11 cellular contexts compared by ENCODE assay signal in genomic region chr14:31286456-31287293, GRCh38.
DNase-seq lines count a peak whose midpoint lies in the region; ATAC-seq and TF ChIP-seq lines count a peak whose summit lies in the region.
"Had no signal": no experiment of that assay in that cellular context is flagged by ENCODE, and none has a peak within 500 bp of the region (broad histone marks: within the 10 kb centered on the region; RNA-seq: fewer than 3 reads in every experiment).

No MANE protein-coding gene starts in this region.

- no peaks in the 10 kb centered on the region for H3K36me3 Mint-ChIP-seq in osteocyte (ENCODE audit: unreplicated experiment)

- DNase-seq in DMS 273 (lab: John Stamatoyannopoulos, UW; ENCODE audit: unreplicated experiment) (peak; percentile 34), DMS 273 treated with DMSO at 0.1 percent for 48 hours (lab: John Stamatoyannopoulos, UW) (no peak), NB4 (ENCODE audit: low read depth) (no peak), colonic mucosa (no peak), osteocyte (ENCODE audit: extremely low spot score, unreplicated experiment) (no peak), stomach (no peak), NCI-H446 treated with DMSO at 0.1 percent for 48 hours (lab: John Stamatoyannopoulos, UW) (no peak)
- DNase-seq: 8988T, IMR-90 had no signal

- TF ChIP-seq EP300 in stomach (IDR thresholded peaks at IDR 0.05) = no peak

- no peak for TF ChIP-seq POLR2A in NB4 (IDR thresholded peaks at IDR 0.05; ENCODE audit: extremely low read depth, insufficient read length)
- TF ChIP-seq POLR2A in stomach (IDR thresholded peaks at IDR 0.05) = no peak

- no peak for ATAC-seq in HG02763 (IDR thresholded peaks at IDR 0.05; ENCODE audit: unreplicated experiment)

- H3K27ac ChIP-seq in colonic mucosa = no peak overlapping the region
- no peak overlapping the region for H3K27ac ChIP-seq in stomach

- no peak overlapping the region for H3K27ac Mint-ChIP-seq in osteocyte (ENCODE audit: unreplicated experiment)
- H3K27ac Mint-ChIP-seq: stimulated activated naive CD8-positive, alpha-beta T cell treated with anti-CD3 and anti-CD28 coated beads, Interleukin-15, Interleukin-2, amounts not matched to agents 100 ng/mL and 50 ng/mL, for 24 hours had no signal

- H3K4me1 ChIP-seq in colonic mucosa = no peaks in the 10 kb centered on the region
- peaks cover 0 to 6% (median 0%) of the 10 kb centered on the region in 4 donors for H3K4me1 ChIP-seq in stomach

- 90 to 95% (median 94%) methylated on average over 12 of the region's 12 CpGs for WGBS in stomach, 5 donors

- no peaks in the 10 kb centered on the region for H3K9me3 ChIP-seq in colonic mucosa
- H3K9me3 ChIP-seq in stomach = no peaks in the 10 kb centered on the region

- peaks cover 10% of the 10 kb centered on the region for H3K4me1 Mint-ChIP-seq in osteocyte (ENCODE audit: unreplicated experiment)

- H3K36me3 ChIP-seq in colonic mucosa = no peaks in the 10 kb centered on the region
- no peaks in the 10 kb centered on the region for H3K36me3 ChIP-seq in stomach

- H3K4me3 ChIP-seq in NB4 (ENCODE audit: low read depth, low read length) (no peak overlapping the region), colonic mucosa (no peak overlapping the region), stomach (no peak overlapping the region)

- no peaks in the 10 kb centered on the region for H3K9me3 Mint-ChIP-seq in osteocyte (ENCODE audit: unreplicated experiment)
- H3K9me3 Mint-ChIP-seq: stimulated activated naive CD8-positive, alpha-beta T cell treated with anti-CD3 and anti-CD28 coated beads, Interleukin-15, Interleukin-2, amounts not matched to agents 100 ng/mL and 50 ng/mL, for 24 hours had no signal

- H3K4me3 Mint-ChIP-seq in osteocyte (ENCODE audit: unreplicated experiment) = no peak overlapping the region
- H3K4me3 Mint-ChIP-seq: stimulated activated naive CD8-positive, alpha-beta T cell treated with anti-CD3 and anti-CD28 coated beads, Interleukin-15, Interleukin-2, amounts not matched to agents 100 ng/mL and 50 ng/mL, for 24 hours had no signal

- TF ChIP-seq CTCF in NB4 (IDR thresholded peaks at IDR 0.05; ENCODE audit: low read depth, low read length) = peak; percentile 28
- peak; percentile 33 for TF ChIP-seq CTCF in colonic mucosa (IDR thresholded peaks at IDR 0.05)
- TF ChIP-seq CTCF in osteocyte (IDR thresholded peaks at IDR 0.05) = peak; percentile 46
- TF ChIP-seq CTCF in stomach (IDR thresholded peaks at IDR 0.05) = peak in 2 of 7 experiments; percentile 22 to 28

- H3K9ac ChIP-seq in colonic mucosa (ENCODE audit: low read depth in 2 of 2, low read length in 2 of 2) = no peak overlapping the region

- intact Hi-C loops in colonic mucosa (cut with DNase I) = no loop called here
- intact Hi-C loops in stomach (cut with DNase I; ENCODE audit: low total_unique reads) = no loop called here

- H3K27me3 ChIP-seq in colonic mucosa = no peaks in the 10 kb centered on the region
- no peaks in the 10 kb centered on the region for H3K27me3 ChIP-seq in stomach

- no peaks in the 10 kb centered on the region for H3K27me3 Mint-ChIP-seq in osteocyte (ENCODE audit: unreplicated experiment)
- H3K27me3 Mint-ChIP-seq: stimulated activated naive CD8-positive, alpha-beta T cell treated with anti-CD3 and anti-CD28 coated beads, Interleukin-15, Interleukin-2, amounts not matched to agents 100 ng/mL and 50 ng/mL, for 24 hours had no signal
